Comparison of ENCODE assay signal across 18 cellular contexts in genomic region chr1:3427711-3428704, GRCh38. TPM values are rescaled to one million over a fixed set of nuclear protein-coding genes. Genes with fewer than 3 reads are reported as not detected.
DNase-seq lines count a peak whose midpoint lies in the region; ATAC-seq, FAIRE-seq and TF ChIP-seq lines count a peak whose summit lies in the region.
"Had no signal": no experiment of that assay in that cellular context is flagged by ENCODE, and none has a peak within 500 bp of the region (broad histone marks: within the 10 kb centered on the region; RNA-seq: fewer than 3 reads in every experiment).

No MANE protein-coding gene starts in this region.

- H3K18ac ChIP-seq in H1 (ENCODE audit: extremely low read depth, low read length) (no peak overlapping the region), neuronal stem cell (ENCODE audit: low read length) (peak overlapping the region; percentile 38)

- H3K4me2 ChIP-seq in H1 (ENCODE audit: insufficient read depth in 1 of 2, low read depth in 2 of 2, low read length in 2 of 2) (no peak overlapping the region), neuronal stem cell (ENCODE audit: insufficient read depth, low read length, poor library complexity, severe bottlenecking) (no peak overlapping the region)

- H3K36me3 ChIP-seq in H1 (ENCODE audit: control insufficient read depth in 2 of 4, insufficient read depth in 4 of 4, low read length in 3 of 4) (no peaks in the 10 kb centered on the region), neuronal stem cell (replicated peaks in 1 of 2; ENCODE audit: control insufficient read depth in 2 of 2, insufficient read depth in 2 of 2, low read length in 2 of 2) (peaks cover 0 to 8% of the 10 kb centered on the region in 2 donors), ovary (no peaks in the 10 kb centered on the region)

- WGBS in right cardiac atrium: 90% methylated on average over 43 of the region's 43 CpGs
- 90% methylated on average over 36 of the region's 43 CpGs; no CpG with 5 or more reads in 1 of the 2 experiments for WGBS in H1 (ENCODE audit: extremely low coverage in 1 of 2, insufficient coverage in 1 of 2, insufficient read length in 1 of 2, insufficient replicate concordance in 2 of 2, low coverage in 1 of 2, low lambda C conversion rate in 2 of 2, missing lambda C conversion rate in 1 of 2), 2 experiments
- WGBS in neuronal stem cell (ENCODE audit: extremely low coverage in 2 of 2, insufficient read length in 2 of 2, insufficient replicate concordance in 1 of 2), 2 donors: no CpG with 5 or more reads among the region's 43 CpGs
- 86 to 91% (median 90%) methylated on average over 42 to 43 of the region's 43 CpGs for WGBS in ovary, 3 donors

- H3K14ac ChIP-seq in H1 (ENCODE audit: insufficient read length): no peak overlapping the region
- peak overlapping the region; percentile 38 for H3K14ac ChIP-seq in neuronal stem cell (ENCODE audit: low read length)

- H2BK15ac ChIP-seq in H1 (ENCODE audit: low read length) (no peak overlapping the region), neuronal stem cell (ENCODE audit: low read length) (no peak overlapping the region)

- H3K79me2 ChIP-seq in H1 (ENCODE audit: control insufficient read depth in 1 of 2, insufficient read depth in 2 of 2, low read length in 2 of 2): no peaks in the 10 kb centered on the region

- H2AFZ ChIP-seq in H1 (ENCODE audit: low read length) (no peak overlapping the region), neuronal stem cell (ENCODE audit: low read length) (no peak overlapping the region)

- H3K9ac ChIP-seq in H1 (replicated peaks in 1 of 4; ENCODE audit: extremely low read depth in 1 of 4, low read depth in 3 of 4, low read length in 3 of 4) (no peak overlapping the region), neuronal stem cell (ENCODE audit: low read depth, low read length, poor library complexity) (peak overlapping the region; percentile 44)

- H4K8ac ChIP-seq in H1 (ENCODE audit: extremely low read depth, insufficient read depth, low read length) (peak overlapping the region; percentile 63; the same call in 1 of the 2 replicates), neuronal stem cell (ENCODE audit: low read depth, low read length) (no peak overlapping the region)

- no peak overlapping the region for H3K23ac ChIP-seq in H1 (ENCODE audit: insufficient read length)
- H3K23ac ChIP-seq in neuronal stem cell (ENCODE audit: low read depth, low read length, poor library complexity): peak overlapping the region; percentile 55

- TF ChIP-seq EP300 in H1 (IDR thresholded peaks at IDR 0.05; ENCODE audit: borderline replicate concordance in 1 of 2, low read depth in 2 of 2, low read length in 2 of 2) (no peak), ovary (IDR thresholded peaks at IDR 0.05) (no peak)

- H3K27ac ChIP-seq in right cardiac atrium (ENCODE audit: low read length): no peak overlapping the region
- H3K27ac ChIP-seq in H1 (ENCODE audit: low read depth, low read length): no peak overlapping the region
- no peak overlapping the region for H3K27ac ChIP-seq in neuronal stem cell (replicated peaks; ENCODE audit: low read length)
- no peak overlapping the region for H3K27ac ChIP-seq in ovary

- no peak overlapping the region for H2BK120ac ChIP-seq in H1 (replicated peaks; ENCODE audit: low read depth, low read length)
- no peak overlapping the region for H2BK120ac ChIP-seq in neuronal stem cell (ENCODE audit: low read depth, low read length)

- H3K9me3 ChIP-seq in right cardiac atrium (ENCODE audit: control insufficient read depth, low read length) (no peaks in the 10 kb centered on the region), H1 (ENCODE audit: insufficient read depth in 2 of 2, low read depth in 1 of 2, low read length in 1 of 2) (no peaks in the 10 kb centered on the region; a peak in 1 of 4 replicates), neuronal stem cell (replicated peaks in 1 of 2; ENCODE audit: control insufficient read depth in 2 of 2, insufficient read depth in 1 of 2, low read depth in 1 of 2, low read length in 2 of 2) (peaks cover 0 to 4% of the 10 kb centered on the region in 2 donors), ovary (no peaks in the 10 kb centered on the region)

- CTCF ChIA-PET in H1 (lab: Charles Lee; ENCODE audit: partially characterized antibody): interaction anchor here (0.7 to 1.5 kb wide), 14 partner anchors 9 to 1145 kb away, joined by 3 to 8 read pairs (median 3); no protein-coding TSS in a partner anchor

- H2BK12ac ChIP-seq in H1 (ENCODE audit: low read depth, low read length): no peak overlapping the region
- no peak overlapping the region for H2BK12ac ChIP-seq in neuronal stem cell (ENCODE audit: low read length)

- H3K79me1 ChIP-seq in H1 (ENCODE audit: low read depth, low read length) (no peaks in the 10 kb centered on the region), neuronal stem cell (ENCODE audit: low read depth, low read length) (peaks cover 4% of the 10 kb centered on the region)

- FAIRE-seq in H1 (lab: Jason Lieb, UNC): no peak
- FAIRE-seq: GM12891, GM18507 had no signal

- DNase-seq in right cardiac atrium (peak; percentile 13 to 42 (median 37)), left cardiac atrium (no peak), H1 (ENCODE audit: low read depth in 1 of 2, low spot score in 2 of 2) (no peak), neuronal stem cell (ENCODE audit: low spot score) (no peak), ovary (no peak)
- DNase-seq: C1 segment of cervical spinal cord; Calu3; CD4-positive, alpha-beta memory T cell; COR-L47; DMS53; DMS79 treated with DMSO at 0.1 percent for 48 hours; GF-D8; GOT3; H7; HCEC 1CT had no signal

- TF ChIP-seq CTCF in H1 (IDR thresholded peaks at IDR 0.05; ENCODE audit: control extremely low read depth in 1 of 3, insufficient read depth in 1 of 3, low read depth in 1 of 3, low read length in 3 of 3) (no peak), ovary (IDR thresholded peaks at IDR 0.05) (no peak)

- no peak for TF ChIP-seq POLR2A in H1 (IDR thresholded peaks at IDR 0.05; ENCODE audit: control extremely low read depth in 1 of 2, low read depth in 2 of 2, low read length in 2 of 2)
- TF ChIP-seq POLR2A in ovary (IDR thresholded peaks at IDR 0.05): no peak

- POLR2A ChIA-PET in H1 (lab: Charles Lee; ENCODE audit: partially characterized antibody): interaction anchor here (0.8 kb wide), 1 partner anchor 8 kb away, joined by 3 read pairs; no protein-coding TSS in a partner anchor

- H4K5ac ChIP-seq in H1 (ENCODE audit: insufficient read length, low read depth, low read length): no peak overlapping the region

- H3K23me2 ChIP-seq in H1 (ENCODE audit: low read depth, low read length): no peaks in the 10 kb centered on the region

- H2BK20ac ChIP-seq in H1 (ENCODE audit: low read length): no peak overlapping the region

- H3K27me3 ChIP-seq in right cardiac atrium (ENCODE audit: control insufficient read depth, insufficient read depth) (no peaks in the 10 kb centered on the region), H1 (replicated peaks in 1 of 4; ENCODE audit: control insufficient read depth in 3 of 4, extremely low read depth in 1 of 4, insufficient read depth in 3 of 4, low read length in 3 of 4) (no peaks in the 10 kb centered on the region), neuronal stem cell (ENCODE audit: control insufficient read depth in 3 of 3, insufficient read depth in 3 of 3, low read depth in 1 of 3, low read length in 3 of 3) (peaks cover 0 to 53% (median 0%) of the 10 kb centered on the region in 3 experiments), ovary (no peaks in the 10 kb centered on the region)

- H4K20me1 ChIP-seq in H1 (replicated peaks in 1 of 2; ENCODE audit: control insufficient read depth in 1 of 2, insufficient read depth in 2 of 2, low read length in 2 of 2): peaks cover 0 to 11% of the 10 kb centered on the region in 2 experiments

- H4K91ac ChIP-seq in H1 (replicated peaks; ENCODE audit: insufficient read length, low read length) (no peak overlapping the region), neuronal stem cell (ENCODE audit: low read depth, low read length, poor library complexity) (no peak overlapping the region)

- intact Hi-C loops in right cardiac atrium (cut with DNase I): loop anchor here in 2 of 4 donors (5.0 to 10.0 kb wide), 2 partner anchors 416 to 1013 kb away; partner anchors contain the start of gene PEX10 (in 1 of the 2)
- intact Hi-C loops in left cardiac atrium (cut with DNase I): loop anchor here in 1 of 2 donors (10.0 kb wide), 3 partner anchors 553 to 1003 kb away; no protein-coding TSS in a partner anchor
- intact Hi-C loops in ovary (cut with DNase I): loop anchor here in 2 of 4 donors (5.0 to 10.0 kb wide), 2 partner anchors 1011 to 1013 kb away; partner anchors contain the start of gene PEX10 (in 1 of the 2)

- H3K4ac ChIP-seq in H1 (replicated peaks; ENCODE audit: insufficient read length, low read depth, low read length) (no peak overlapping the region), neuronal stem cell (ENCODE audit: low read length) (no peak overlapping the region)

- no peak overlapping the region for H3K56ac ChIP-seq in H1 (replicated peaks; ENCODE audit: insufficient read length, low read depth, low read length)

- no peak for TF ChIP-seq RAD21 in H1 (IDR thresholded peaks at IDR 0.05 in 1 of 2, conservative IDR thresholded peaks at IDR 0.05 in 1 of 2; ENCODE audit: low read depth in 2 of 2, low read length in 2 of 2)

- H3K4me3 ChIP-seq in right cardiac atrium (ENCODE audit: low read length) (no peak overlapping the region), H1 (ENCODE audit: extremely low read depth in 1 of 4, insufficient read depth in 2 of 4, low read depth in 3 of 4, low read length in 4 of 4) (no peak overlapping the region), neuronal stem cell (ENCODE audit: low read length in 2 of 2) (no peak overlapping the region), ovary (no peak overlapping the region)

- no peak overlapping the region for H2AK5ac ChIP-seq in H1 (ENCODE audit: low read depth, low read length)
- H2AK5ac ChIP-seq in neuronal stem cell (ENCODE audit: low read depth, low read length): peak overlapping the region; percentile 37

- H2BK5ac ChIP-seq in H1 (ENCODE audit: low read depth, low read length) (no peak overlapping the region), neuronal stem cell (ENCODE audit: low read length) (peak overlapping the region; percentile 39)

- ATAC-seq in right cardiac atrium (no peak), left cardiac atrium (no peak), HG02623 (IDR thresholded peaks at IDR 0.05; ENCODE audit: unreplicated experiment) (no peak)

- H3K4me1 ChIP-seq in right cardiac atrium (ENCODE audit: control insufficient read depth, insufficient read depth, low read length) (no peaks in the 10 kb centered on the region), H1 (replicated peaks in 1 of 4; ENCODE audit: control insufficient read depth in 3 of 4, insufficient read depth in 4 of 4, low read length in 3 of 4) (peaks cover 0 to 7% (median 1%) of the 10 kb centered on the region in 4 experiments; a peak in 3 of 7 replicates), neuronal stem cell (ENCODE audit: control insufficient read depth in 2 of 2, insufficient read depth in 1 of 2, low read depth in 1 of 2, low read length in 2 of 2) (peaks cover 0 to 8% of the 10 kb centered on the region in 2 donors), ovary (ENCODE audit: insufficient read depth) (no peaks in the 10 kb centered on the region)

RNA-seq across cellular contexts. Expression of gene ARHGEF16, which starts 26.5 kb away (rescaled TPM):
- total RNA-seq in right cardiac atrium (1 to 10 TPM in 3 of 4 donors, under 1 TPM in 1; 0.28 to 2.5 (median 1.8) TPM), left cardiac atrium (1 to 10 TPM in 1 of 2 donors, under 1 TPM in 1; 0.68 to 2.3 TPM), ovary (1 to 10 TPM in 6 of 7 donors, under 1 TPM in 1; 1.00 to 8.4 (median 2.5) TPM)
- polyA plus RNA-seq in right cardiac atrium (1.4 TPM), H1 (2011; rRNA removed) (18.3 and 25.0 TPM in 2 replicates), ovary (1 to 10 TPM in 1 of 2 donors, under 1 TPM in 1; 0.13 to 1.7 TPM)
- total RNA-seq in H1 (2021; fragmentation: NEBNext Ultra II Directional; extraction: Animal tissue kit (Norgen Biotek cat#: 25700)): 20.0 and 20.7 TPM in 2 replicates
- polyA plus RNA-seq in H1 (2011; cell fraction: cytosol; rRNA removed): 20.5 TPM
- 55.6 TPM for polyA plus RNA-seq in H1 (2011; cell fraction: nucleus; rRNA removed)
- 11.4 to 18.1 TPM (median 16.6 TPM) in 4 replicates for polyA plus RNA-seq in H1 (2012, experiment 1 of 2)
- 15.7 TPM for polyA plus RNA-seq in H1 (2012, experiment 2 of 2)
- 8.9 TPM for polyA plus RNA-seq in H1 (2013, experiment 1 of 2)
- polyA plus RNA-seq in H1 (2013, experiment 2 of 2): 7.8 TPM
- 32.5 and 33.4 TPM in 2 replicates for polyA minus RNA-seq in H1 (2011; rRNA and poly(A)+ RNA removed)
- 10.1 TPM for polyA minus RNA-seq in H1 (2011; cell fraction: cytosol; rRNA and poly(A)+ RNA removed)
- 24.2 TPM for polyA minus RNA-seq in H1 (2011; cell fraction: nucleus; rRNA and poly(A)+ RNA removed)
- 1.5 TPM for polyA plus RNA-seq in neuronal stem cell (2013, experiment 1 of 2)
- 1.4 TPM for polyA plus RNA-seq in neuronal stem cell (2013, experiment 2 of 2)

Comparison
In these comparisons a context has a peak if more than half of its experiments do, and no peak if none do; other contexts are left out.
1. DNase-seq: peak in right cardiac atrium (3 of 3); none in left cardiac atrium (single experiment), H1 (0 of 2), neuronal stem cell (single experiment) and ovary (0 of 5).